In genomic region chr5:132808448-132808847, GRCh38 we compare ENCODE assay signal across 27 cellular contexts. TPM values are rescaled to one million over a fixed set of nuclear protein-coding genes. Genes with fewer than 3 reads are reported as not detected.
"Had no signal": no experiment of that assay in that cellular context is flagged by ENCODE, and none has a peak within 500 bp of the region (broad histone marks: within the 10 kb centered on the region; RNA-seq: fewer than 3 reads in every experiment).

No MANE protein-coding gene starts in this region.

- H3K27me3 ChIP-seq: body of pancreas, ovary had no signal

- H3K9me3 ChIP-seq: body of pancreas, esophagus muscularis mucosa, neutrophil, ovary had no signal

- H3K36me3 ChIP-seq: cardiac muscle cell, esophagus muscularis mucosa, neutrophil, ovary, WERI-Rb-1 had no signal

- H3K4me3 ChIP-seq: body of pancreas, cardiac muscle cell, esophagus muscularis mucosa, ovary had no signal

- DNase-seq: activated CD4-positive, alpha-beta T cell treated with anti-CD3 and anti-CD28 coated beads, Interleukin-2, amount 10 ng/mL, durations not matched to agents 7 days and 5 days; activated CD4-positive, CD25-positive, alpha-beta regulatory T cell treated with anti-CD3 and anti-CD28 coated beads, Interleukin-2, amount 50 U/mL, for 72 hours; activated CD8-positive, alpha-beta memory T cell treated with anti-CD3 and anti-CD28 coated beads, Interleukin-2, amount 10 ng/mL, durations not matched to agents 7 days and 5 days; activated CD8-positive, alpha-beta T cell treated with anti-CD3 and anti-CD28 coated beads for 36 hours; activated gamma-delta T cell; activated naive CD4-positive, alpha-beta T cell treated with anti-CD3 and anti-CD28 coated beads, Interleukin-2, amount 50 U/mL, for 16 hours; activated naive CD8-positive, alpha-beta T cell treated with anti-CD3 and anti-CD28 coated beads, Interleukin-2, amount 50 U/mL, for 24 hours; activated T-cell treated with anti-CD3 and anti-CD28 coated beads for 4 hours; anterior cingulate cortex; effector CD8-positive, alpha-beta T cell; glutamatergic neuron; hippocampal formation; kidney glomerular epithelial cell; left ventricle myocardium superior; ovary; right cardiac atrium; stimulated activated CD4-positive, alpha-beta T cell treated with anti-CD3 and anti-CD28 coated beads, Interleukin-2, amount 100 ng/mL, for 24 hours; stimulated activated naive B cell treated with anti-CD40 and anti-IgM and Interleukin-4, amounts not matched to agents 10 μg/mL and 1 μg/mL and 100 μg/mL, for 72 hours; WERI-Rb-1 had no signal

- FAIRE-seq: frontal cortex had no signal

- ATAC-seq: activated CD8-positive, alpha-beta memory T cell treated with anti-CD3 and anti-CD28 coated beads, Interleukin-2, amount 10 ng/mL, durations not matched to agents 7 days and 5 days; activated CD8-positive, alpha-beta T cell treated with anti-CD3 and anti-CD28 coated beads for 36 hours; activated naive CD8-positive, alpha-beta T cell treated with anti-CD3 and anti-CD28 coated beads, Interleukin-2, amount 50 U/mL, for 24 hours; body of pancreas; left ventricle myocardium superior; right cardiac atrium; stimulated activated naive B cell treated with anti-CD40 and anti-IgM and Interleukin-4, amounts not matched to agents 10 μg/mL and 1 μg/mL and 100 μg/mL, for 72 hours had no signal

- H3K27ac ChIP-seq: cardiac muscle cell, esophagus muscularis mucosa, neutrophil, ovary, WERI-Rb-1 had no signal

RNA-seq across cellular contexts. Expression of gene SOWAHA, which starts 4.7 kb away (rescaled TPM):
- total RNA-seq: activated CD4-positive, alpha-beta T cell treated with anti-CD3 and anti-CD28 coated beads, Interleukin-2, amount 10 ng/mL, durations not matched to agents 7 days and 5 days; activated CD8-positive, alpha-beta T cell treated with anti-CD3 and anti-CD28 coated beads for 36 hours; cardiac muscle cell; chondrocyte; mononuclear cell; pulmonary artery endothelial cell had no signal
- polyA plus RNA-seq: cardiac muscle cell had no signal
